Comparison of ENCODE assay signal across 26 cellular contexts in the genomic region with DNA sequence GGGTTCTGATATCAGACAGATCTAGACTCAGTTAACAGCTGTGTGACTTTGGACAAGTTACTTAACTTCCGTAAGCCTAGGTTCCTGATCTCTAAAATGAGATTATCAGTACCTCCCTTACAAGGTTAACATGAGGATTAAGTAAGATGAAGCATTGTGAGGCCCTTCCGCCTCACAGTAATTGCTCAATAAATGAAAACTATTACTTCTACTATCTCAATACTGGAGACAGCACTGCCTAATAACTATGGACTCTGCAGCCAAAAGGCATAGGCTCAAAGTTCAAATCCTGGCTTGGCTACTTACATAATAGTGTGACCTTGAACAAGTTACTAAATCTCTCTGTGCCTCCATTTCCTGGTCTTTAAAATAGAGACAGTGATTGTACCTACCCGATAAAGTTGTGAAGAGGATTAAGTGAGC.
DNase-seq lines count a peak whose midpoint lies in the region; ATAC-seq, FAIRE-seq and TF ChIP-seq lines count a peak whose summit lies in the region.
"Had no signal": no experiment of that assay in that cellular context is flagged by ENCODE, and none has a peak within 500 bp of the region (broad histone marks: within the 10 kb centered on the region; RNA-seq: fewer than 3 reads in every experiment).

No MANE protein-coding gene starts in this region.

- no peaks in the 10 kb centered on the region for H3K79me2 ChIP-seq in K562 (ENCODE audit: control insufficient read depth, insufficient read depth, low read length)

- peaks cover 2 to 10% (median 3%) of the 10 kb centered on the region in 7 donors for H3K4me1 Mint-ChIP-seq in naive thymus-derived CD4-positive, alpha-beta T cell

- H3K9me3 ChIP-seq in K562 (replicated peaks; ENCODE audit: control insufficient read depth, insufficient read depth, low read depth, low read length) (no peaks in the 10 kb centered on the region), uterus (no peaks in the 10 kb centered on the region)
- H3K9me3 ChIP-seq in naive thymus-derived CD4-positive, alpha-beta T cell (ENCODE audit: control insufficient read depth in 2 of 3, low read length in 3 of 3): no peaks in the 10 kb centered on the region
- H3K9me3 ChIP-seq: ascending aorta, gastroesophageal sphincter, right atrium auricular region had no signal

- H3K9me3 Mint-ChIP-seq in naive thymus-derived CD4-positive, alpha-beta T cell: no peaks in the 10 kb centered on the region
- H3K9me3 Mint-ChIP-seq: activated CD4-positive, alpha-beta T cell treated with anti-CD3 and anti-CD28 coated beads, Interleukin-2, amount 10 ng/mL, durations not matched to agents 7 days and 5 days; activated naive CD8-positive, alpha-beta T cell treated with anti-CD3 and anti-CD28 coated beads, Interleukin-2, amount 10 ng/mL, durations not matched to agents 7 days and 5 days; activated T-cell treated with anti-CD3 and anti-CD28 coated beads, Interleukin-2, amount 50 U/mL, for 4 hours; CD8-positive, alpha-beta memory T cell had no signal

- peak overlapping the region in 1 of 9 donors; percentile 49 for H3K27ac Mint-ChIP-seq in naive thymus-derived CD4-positive, alpha-beta T cell
- H3K27ac Mint-ChIP-seq: activated CD4-positive, alpha-beta T cell treated with anti-CD3 and anti-CD28 coated beads, Interleukin-2, amount 10 ng/mL, durations not matched to agents 7 days and 5 days; activated naive CD8-positive, alpha-beta T cell treated with anti-CD3 and anti-CD28 coated beads, Interleukin-2, amount 10 ng/mL, durations not matched to agents 7 days and 5 days; B cell had no signal

- TF ChIP-seq CTCF in HL-60 (IDR thresholded peaks at IDR 0.05; ENCODE audit: insufficient read depth, low read length) (no peak), K562 (IDR thresholded peaks at IDR 0.05 in 2 of 3, conservative IDR thresholded peaks at IDR 0.05 in 1 of 3; ENCODE audit: insufficient read depth in 2 of 3, low read depth in 1 of 3, low read length in 3 of 3) (no peak), uterus (IDR thresholded peaks at IDR 0.05) (no peak)

- H3K9me1 ChIP-seq in K562 (ENCODE audit: control insufficient read depth, insufficient read depth, low read length): no peaks in the 10 kb centered on the region

- ATAC-seq in K562 (no peak), HG03521 (IDR thresholded peaks at IDR 0.05; ENCODE audit: unreplicated experiment) (no peak)
- peak; percentile 67 for ATAC-seq in naive thymus-derived CD4-positive, alpha-beta T cell
- ATAC-seq: gastroesophageal sphincter; stimulated activated naive CD8-positive, alpha-beta T cell treated with anti-CD3 and anti-CD28 coated beads, Interleukin-15, Interleukin-2, amounts not matched to agents 100 U/mL and 50 U/mL, for 24 hours had no signal

- no peak overlapping the region for H3K4me2 ChIP-seq in K562 (ENCODE audit: insufficient read depth, low read length)

- H3K27ac ChIP-seq in HL-60 (replicated peaks) (peak overlapping the region; percentile 65), K562 (ENCODE audit: extremely low read depth, low read depth, low read length) (no peak overlapping the region), uterus (no peak overlapping the region)
- no peak overlapping the region for H3K27ac ChIP-seq in naive thymus-derived CD4-positive, alpha-beta T cell (ENCODE audit: low read depth, low read length)
- H3K27ac ChIP-seq: ascending aorta, cardiac muscle cell, gastroesophageal sphincter, right atrium auricular region, VCaP had no signal

- H3K36me3 ChIP-seq in K562 (ENCODE audit: control insufficient read depth, insufficient read depth, low read length): no peaks in the 10 kb centered on the region
- H3K36me3 ChIP-seq in naive thymus-derived CD4-positive, alpha-beta T cell (ENCODE audit: control insufficient read depth in 2 of 3, insufficient read depth in 3 of 3, low read length in 3 of 3): no peaks in the 10 kb centered on the region
- H3K36me3 ChIP-seq in uterus: no peaks in the 10 kb centered on the region
- H3K36me3 ChIP-seq: ascending aorta, cardiac muscle cell, gastroesophageal sphincter, right atrium auricular region had no signal

- intact Hi-C loops in K562 (cut with micrococcal nuclease) (loop anchor here (5.0 kb wide), 1 partner anchor 196 kb away; no protein-coding TSS in a partner anchor), uterus (cut with DNase I; ENCODE audit: low total_unique reads) (no loop called here)
- intact Hi-C loops in naive thymus-derived CD4-positive, alpha-beta T cell (cut with micrococcal nuclease): loop anchor here (5.0 to 10.0 kb wide), 3 partner anchors 194 to 1056 kb away; partner anchors contain the start of gene MCCC1 (in 1 of the 2)

- 39% methylated on average over 3 of the region's 3 CpGs for WGBS in K562 (ENCODE audit: insufficient coverage, low coverage, missing lambda C conversion rate)

- H3K36me3 Mint-ChIP-seq in naive thymus-derived CD4-positive, alpha-beta T cell: no peaks in the 10 kb centered on the region
- H3K36me3 Mint-ChIP-seq: activated naive CD8-positive, alpha-beta T cell treated with anti-CD3 and anti-CD28 coated beads, Interleukin-2, amount 10 ng/mL, durations not matched to agents 7 days and 5 days; CD8-positive, alpha-beta memory T cell had no signal

- POLR2A ChIA-PET in K562 (lab: Yijun Ruan, JAX): interaction anchor here (1.7 kb wide), 1 partner anchor 145 kb away, joined by 5 read pairs; no protein-coding TSS in a partner anchor
- POLR2A ChIA-PET in naive thymus-derived CD4-positive, alpha-beta T cell (lab: Charles Lee): no interaction called here

- peaks cover 0 to 13% (median 4%) of the 10 kb centered on the region in 5 donors for H3K27me3 Mint-ChIP-seq in naive thymus-derived CD4-positive, alpha-beta T cell

- TF ChIP-seq POLR2A in K562 (conservative IDR thresholded peaks at IDR 0.05) (no peak), uterus (IDR thresholded peaks at IDR 0.05) (no peak)

- FAIRE-seq in K562 (lab: Jason Lieb, UNC): no peak
- FAIRE-seq: colon, H1 had no signal

- no peak overlapping the region for H3K4me3 Mint-ChIP-seq in naive thymus-derived CD4-positive, alpha-beta T cell
- H3K4me3 Mint-ChIP-seq: activated CD4-positive, alpha-beta T cell treated with anti-CD3 and anti-CD28 coated beads, Interleukin-2, amount 10 ng/mL, durations not matched to agents 7 days and 5 days; activated naive CD8-positive, alpha-beta T cell treated with anti-CD3 and anti-CD28 coated beads, Interleukin-2, amount 10 ng/mL, durations not matched to agents 7 days and 5 days; activated T-cell treated with anti-CD3 and anti-CD28 coated beads, Interleukin-2, amount 50 U/mL, for 4 hours; B cell; CD8-positive, alpha-beta memory T cell had no signal

- peaks cover 3 to 24% of the 10 kb centered on the region in 2 experiments for H3K4me1 ChIP-seq in K562 (replicated peaks in 1 of 2; ENCODE audit: control insufficient read depth in 2 of 2, insufficient read depth in 2 of 2, low read length in 2 of 2)
- H3K4me1 ChIP-seq in naive thymus-derived CD4-positive, alpha-beta T cell (ENCODE audit: control insufficient read depth in 2 of 2, insufficient read depth in 2 of 2, low read length in 2 of 2): no peaks in the 10 kb centered on the region
- no peaks in the 10 kb centered on the region for H3K4me1 ChIP-seq in uterus
- H3K4me1 ChIP-seq: ascending aorta, gastroesophageal sphincter had no signal

- TF ChIP-seq RAD21 in K562 (CRISPR knock-in tag; conservative IDR thresholded peaks at IDR 0.05 in 1 of 2, IDR thresholded peaks at IDR 0.05 in 1 of 2): no peak

- TF ChIP-seq EP300 in K562 (IDR thresholded peaks at IDR 0.05; ENCODE audit: low read length): no peak

- no peaks in the 10 kb centered on the region for H4K20me1 ChIP-seq in K562 (replicated peaks; ENCODE audit: control insufficient read depth, insufficient read depth, low read length)

- H3K27me3 ChIP-seq in HL-60 (ENCODE audit: insufficient read depth, poor library complexity, severe bottlenecking) (no peaks in the 10 kb centered on the region), K562 (ENCODE audit: control insufficient read depth in 2 of 2, insufficient read depth in 2 of 2, low read length in 2 of 2) (no peaks in the 10 kb centered on the region), uterus (no peaks in the 10 kb centered on the region)
- H3K27me3 ChIP-seq in naive thymus-derived CD4-positive, alpha-beta T cell (ENCODE audit: control insufficient read depth in 2 of 2, insufficient read depth in 2 of 2, low read length in 2 of 2): no peaks in the 10 kb centered on the region
- H3K27me3 ChIP-seq: ascending aorta, cardiac muscle cell, right atrium auricular region had no signal

- no peak overlapping the region for H3K4me3 ChIP-seq in HL-60 (replicated peaks; ENCODE audit: insufficient read depth, low read length)
- no peak overlapping the region for H3K4me3 ChIP-seq in K562
- no peak overlapping the region for H3K4me3 ChIP-seq in naive thymus-derived CD4-positive, alpha-beta T cell (ENCODE audit: low read length)
- no peak overlapping the region for H3K4me3 ChIP-seq in uterus
- H3K4me3 ChIP-seq: ascending aorta, cardiac muscle cell, gastroesophageal sphincter, right atrium auricular region had no signal

- H2AFZ ChIP-seq in K562 (ENCODE audit: low read depth, low read length): peak overlapping the region; percentile 15; the same call in 1 of the 2 replicates

- H3K9ac ChIP-seq in K562 (ENCODE audit: insufficient read depth in 1 of 2, low read depth in 2 of 2, low read length in 2 of 2): no peak overlapping the region

- peak; percentile 67 to 90 for DNase-seq in HL-60 (ENCODE audit: low read depth in 1 of 2, low spot score in 1 of 2)
- DNase-seq in NOMO-1 treated with DMSO at 0.1 percent for 48 hours (lab: John Stamatoyannopoulos, UW; ENCODE audit: unreplicated experiment): peak; percentile 92
- no peak for DNase-seq in K562 (ENCODE audit: extremely low read depth in 1 of 4, low spot score in 3 of 4)
- no peak for DNase-seq in naive thymus-derived CD4-positive, alpha-beta T cell
- no peak for DNase-seq in uterus
- DNase-seq in activated effector memory CD4-positive, alpha-beta T cell treated with Interleukin-2 at 50 U/mL for 16 hours: no peak
- DNase-seq: activated CD4-positive, alpha-beta T cell treated with anti-CD3 and anti-CD28 coated beads, Interleukin-2, amount 10 ng/mL, durations not matched to agents 7 days and 5 days; activated gamma-delta T cell treated with Interleukin-2 at 50 U/mL for 16 hours; activated naive CD8-positive, alpha-beta T cell treated with anti-CD3 and anti-CD28 coated beads, Interleukin-2, amount 10 ng/mL, durations not matched to agents 7 days and 5 days; activated T-cell treated with anti-CD3 and anti-CD28 coated beads, Interleukin-2, amount 50 U/mL, for 4 hours; hippocampal formation; left cardiac atrium; posterior cingulate gyrus; stimulated activated CD4-positive, alpha-beta T cell treated with anti-CD3 and anti-CD28 coated beads, Interleukin-1b, Interleukin-23, amount 100 ng/mL, for 48 hours; stimulated activated naive CD8-positive, alpha-beta T cell treated with anti-CD3 and anti-CD28 coated beads, Interleukin-15, Interleukin-2, amounts not matched to agents 100 U/mL and 50 U/mL, for 24 hours; T-helper 9 cell had no signal

- no TSS peak for BruUV-seq in K562 (replicated peaks; lab: Mats Ljungman, UMichigan)

- in situ Hi-C loops in K562 (cut with MboI): loop anchor here (5.0 kb wide), 1 partner anchor 131 kb away; no protein-coding TSS in a partner anchor

- CTCF ChIA-PET in K562 (lab: Yijun Ruan, JAX; ENCODE audit: low intra/inter-chr PET ratio): interaction anchor here (1.2 kb wide), 1 partner anchor 126 kb away, joined by 3 read pairs; no protein-coding TSS in a partner anchor
- CTCF ChIA-PET in naive thymus-derived CD4-positive, alpha-beta T cell (lab: Charles Lee): interaction anchor here (1.4 to 1.6 kb wide), 3 partner anchors 126 to 141 kb away, joined by 3 read pairs; no protein-coding TSS in a partner anchor

Comparison
In these comparisons a context has a peak if more than half of its experiments do, and no peak if none do; other contexts are left out.
1. DNase-seq: peak in HL-60 (2 of 2) and NOMO-1 treated with DMSO at 0.1 percent for 48 hours (single experiment); none in K562 (0 of 4), naive thymus-derived CD4-positive, alpha-beta T cell (0 of 9), uterus (0 of 2) and activated effector memory CD4-positive, alpha-beta T cell treated with Interleukin-2 at 50 U/mL for 16 hours (single experiment).